20 cellular contexts compared by ENCODE assay signal in genomic region chr22:31995046-31995445, GRCh38. TPM values are rescaled to one million over a fixed set of nuclear protein-coding genes. Genes with fewer than 3 reads are reported as not detected.
A peak's percentile ranks its signal among the peaks of the same experiment; 100 is the strongest.
DNase-seq lines count a peak whose midpoint lies in the region; ATAC-seq and TF ChIP-seq lines count a peak whose summit lies in the region.
"Had no signal": no experiment of that assay in that cellular context is flagged by ENCODE, and none has a peak within 500 bp of the region (broad histone marks: within the 10 kb centered on the region; RNA-seq: fewer than 3 reads in every experiment).

No MANE protein-coding gene starts in this region.

- H2AFZ ChIP-seq in PC-3 (ENCODE audit: low read length) = no peak overlapping the region

- no peaks in the 10 kb centered on the region for H3K9me3 Mint-ChIP-seq in stimulated activated effector memory CD8-positive, alpha-beta T cell treated with anti-CD3 and anti-CD28 coated beads, Interleukin-12 subunit alpha, Interleukin-12 subunit beta, amount 100 ng/mL, for 72 hours
- H3K9me3 Mint-ChIP-seq: activated CD4-positive, alpha-beta T cell treated with anti-CD3 and anti-CD28 coated beads, Interleukin-2, amount 10 ng/mL, durations not matched to agents 7 days and 5 days; activated naive CD8-positive, alpha-beta T cell treated with anti-CD3 and anti-CD28 coated beads, Interleukin-2, amount 50 U/mL, for 24 hours had no signal

- H3K27me3 ChIP-seq in A673 (replicated peaks; ENCODE audit: insufficient read depth, low read depth, low read length, poor library complexity) (peaks cover 3% of the 10 kb centered on the region), PC-3 (ENCODE audit: low read length) (peaks cover 6% of the 10 kb centered on the region; the same call in 1 of the 2 replicates), upper lobe of left lung (no peaks in the 10 kb centered on the region)
- H3K27me3 ChIP-seq: pancreas had no signal

- peak; percentile 25 for DNase-seq in A673 (ENCODE audit: low spot score)
- peak; percentile 4 for DNase-seq in PC-3
- no peak for DNase-seq in fibroblast of mammary gland (ENCODE audit: low read depth)
- no peak for DNase-seq in upper lobe of left lung
- DNase-seq in stimulated activated effector memory CD8-positive, alpha-beta T cell treated with anti-CD3 and anti-CD28 coated beads, Interleukin-12 subunit alpha, Interleukin-12 subunit beta, amount 100 ng/mL, for 72 hours (ENCODE audit: low spot score in 2 of 2) = no peak
- no peak for DNase-seq in OCI-M2 (lab: John Stamatoyannopoulos, UW; ENCODE audit: unreplicated experiment)
- DNase-seq in NCI-H2029 treated with DMSO at 0.1 percent for 48 hours (lab: John Stamatoyannopoulos, UW) = no peak
- DNase-seq: activated CD4-positive, alpha-beta T cell treated with anti-CD3 and anti-CD28 coated beads, Interleukin-2, amount 10 ng/mL, durations not matched to agents 7 days and 5 days; activated naive CD8-positive, alpha-beta T cell treated with anti-CD3 and anti-CD28 coated beads, Interleukin-2, amount 50 U/mL, for 24 hours; activated T-cell treated with anti-CD3 and anti-CD28 coated beads, Interleukin-2, amount 50 U/mL, for 48 hours; NCI-H1105; NCI-H510A treated with DMSO at 0.1 percent for 48 hours; pancreas; RPMI8226; stimulated activated CD4-positive, alpha-beta T cell treated with anti-CD3 and anti-CD28 coated beads, Interleukin-12 subunit alpha, Interleukin-12 subunit beta, amount 100 ng/mL, for 4 hours; substantia nigra; T-helper 2 cell had no signal

- no peaks in the 10 kb centered on the region for H3K9me2 ChIP-seq in PC-3 (replicated peaks; ENCODE audit: low read length)

- H3K9ac ChIP-seq in PC-3 (ENCODE audit: low read length) = no peak overlapping the region

- no peak overlapping the region for H3K27ac Mint-ChIP-seq in stimulated activated effector memory CD8-positive, alpha-beta T cell treated with anti-CD3 and anti-CD28 coated beads, Interleukin-12 subunit alpha, Interleukin-12 subunit beta, amount 100 ng/mL, for 72 hours
- H3K27ac Mint-ChIP-seq: activated CD4-positive, alpha-beta T cell treated with anti-CD3 and anti-CD28 coated beads, Interleukin-2, amount 10 ng/mL, durations not matched to agents 7 days and 5 days; activated naive CD8-positive, alpha-beta T cell treated with anti-CD3 and anti-CD28 coated beads, Interleukin-2, amount 50 U/mL, for 24 hours; B cell had no signal

- no peak for TF ChIP-seq EP300 in upper lobe of left lung (IDR thresholded peaks at IDR 0.05)

- H4K20me1 ChIP-seq in PC-3 (ENCODE audit: low read length) = no peaks in the 10 kb centered on the region

- H3K4me3 ChIP-seq in A673 (ENCODE audit: low read depth, low read length, poor library complexity, severe bottlenecking) (no peak overlapping the region), PC-3 (ENCODE audit: low read length) (no peak overlapping the region), fibroblast of mammary gland (ENCODE audit: control insufficient read depth, low read depth, low read length) (no peak overlapping the region), upper lobe of left lung (no peak overlapping the region)
- H3K4me3 ChIP-seq: pancreas had no signal

- H3K4me2 ChIP-seq in PC-3 (ENCODE audit: low read length) = no peak overlapping the region

- H3K9me3 ChIP-seq in A673 (ENCODE audit: low read depth, low read length, poor library complexity, severe bottlenecking) (no peaks in the 10 kb centered on the region), PC-3 (ENCODE audit: low read length) (no peaks in the 10 kb centered on the region), upper lobe of left lung (no peaks in the 10 kb centered on the region)
- H3K9me3 ChIP-seq: pancreas had no signal

- H3K36me3 ChIP-seq in A673 (ENCODE audit: insufficient read depth, low read length, poor library complexity, severe bottlenecking) (no peaks in the 10 kb centered on the region), PC-3 (ENCODE audit: low read depth, low read length) (no peaks in the 10 kb centered on the region), upper lobe of left lung (no peaks in the 10 kb centered on the region)
- H3K36me3 ChIP-seq: pancreas had no signal

- no peaks in the 10 kb centered on the region for H3F3A ChIP-seq in PC-3 (ENCODE audit: low read length, unreplicated experiment)

- no peaks in the 10 kb centered on the region for H3K4me1 Mint-ChIP-seq in stimulated activated effector memory CD8-positive, alpha-beta T cell treated with anti-CD3 and anti-CD28 coated beads, Interleukin-12 subunit alpha, Interleukin-12 subunit beta, amount 100 ng/mL, for 72 hours
- H3K4me1 Mint-ChIP-seq: activated CD4-positive, alpha-beta T cell treated with anti-CD3 and anti-CD28 coated beads, Interleukin-2, amount 10 ng/mL, durations not matched to agents 7 days and 5 days; activated naive CD8-positive, alpha-beta T cell treated with anti-CD3 and anti-CD28 coated beads, Interleukin-2, amount 50 U/mL, for 24 hours; B cell had no signal

- no peaks in the 10 kb centered on the region for H3K4me1 ChIP-seq in A673 (ENCODE audit: insufficient read depth, low read length, poor library complexity, severe bottlenecking)
- no peaks in the 10 kb centered on the region for H3K4me1 ChIP-seq in PC-3 (ENCODE audit: insufficient read depth, low read length)
- no peaks in the 10 kb centered on the region for H3K4me1 ChIP-seq in upper lobe of left lung
- H3K4me1 ChIP-seq: pancreas had no signal

- no peak overlapping the region for H3K4me3 Mint-ChIP-seq in stimulated activated effector memory CD8-positive, alpha-beta T cell treated with anti-CD3 and anti-CD28 coated beads, Interleukin-12 subunit alpha, Interleukin-12 subunit beta, amount 100 ng/mL, for 72 hours
- H3K4me3 Mint-ChIP-seq: activated CD4-positive, alpha-beta T cell treated with anti-CD3 and anti-CD28 coated beads, Interleukin-2, amount 10 ng/mL, durations not matched to agents 7 days and 5 days; activated naive CD8-positive, alpha-beta T cell treated with anti-CD3 and anti-CD28 coated beads, Interleukin-2, amount 50 U/mL, for 24 hours; B cell had no signal

- POLR2A ChIA-PET in A673 (lab: Charles Lee; ENCODE audit: low non-redundant PET) = no interaction called here
- POLR2A ChIA-PET in PC-3 (lab: Charles Lee; ENCODE audit: unreplicated experiment) = no interaction called here

- no peaks in the 10 kb centered on the region for H3K79me2 ChIP-seq in PC-3 (ENCODE audit: low read length)

- H3K36me3 Mint-ChIP-seq in stimulated activated effector memory CD8-positive, alpha-beta T cell treated with anti-CD3 and anti-CD28 coated beads, Interleukin-12 subunit alpha, Interleukin-12 subunit beta, amount 100 ng/mL, for 72 hours = no peaks in the 10 kb centered on the region

- 76 to 78% methylated on average over 3 of the region's 3 CpGs for WGBS in upper lobe of left lung, 2 donors

- TF ChIP-seq CTCF in A673 (conservative IDR thresholded peaks at IDR 0.05; ENCODE audit: low read depth, low read length) (peak; percentile 33; the same call in 1 of the 2 replicates), GM12873 (IDR thresholded peaks at IDR 0.05; ENCODE audit: insufficient read depth, low read depth, low read length, missing control alignments) (peak; percentile 24), PC-3 (conservative IDR thresholded peaks at IDR 0.05; ENCODE audit: low read depth, low read length) (0 out of 2 replicates have a peak, but pooled peaks have one; percentile 37), fibroblast of mammary gland (conservative IDR thresholded peaks at IDR 0.05; ENCODE audit: control insufficient read depth, insufficient read depth, low read depth, low read length) (peak; percentile 9), upper lobe of left lung (IDR thresholded peaks at IDR 0.05) (no peak)

- BruUV-seq in A673 (replicated peaks; lab: Mats Ljungman, UMichigan) (no TSS peak), PC-3 (replicated peaks; lab: Mats Ljungman, UMichigan) (no TSS peak)

- CTCF ChIA-PET in A673 (lab: Charles Lee) (interaction anchor here (0.6 kb wide), 5 partner anchors 20 to 330 kb away, joined by 3 to 4 read pairs (median 3); no protein-coding TSS in a partner anchor), PC-3 (lab: Charles Lee) (no interaction called here)

- intact Hi-C loops in A673 (cut with micrococcal nuclease; ENCODE audit: unreplicated experiment) = no loop called here
- intact Hi-C loops in PC-3 (cut with micrococcal nuclease) = no loop called here

- TF ChIP-seq POLR2A in upper lobe of left lung (IDR thresholded peaks at IDR 0.05) = no peak

- H3K27ac ChIP-seq in A673 (ENCODE audit: low read depth, low read length, poor library complexity, severe bottlenecking) (no peak overlapping the region), PC-3 (ENCODE audit: low read length) (no peak overlapping the region), upper lobe of left lung (no peak overlapping the region)
- H3K27ac ChIP-seq: pancreas had no signal

- no peak for ATAC-seq in PC-3
- ATAC-seq in upper lobe of left lung (ENCODE audit: low FRiP score in 2 of 2) = no peak
- ATAC-seq in stimulated activated effector memory CD8-positive, alpha-beta T cell treated with anti-CD3 and anti-CD28 coated beads, Interleukin-12 subunit alpha, Interleukin-12 subunit beta, amount 100 ng/mL, for 72 hours = no peak
- ATAC-seq: activated naive CD8-positive, alpha-beta T cell treated with anti-CD3 and anti-CD28 coated beads, Interleukin-2, amount 50 U/mL, for 24 hours; pancreas had no signal

RNA-seq across cellular contexts. Expression of gene SLC5A1, which starts 48.0 kb away (rescaled TPM):
- total RNA-seq in A673 (2021) (not detected in 2 replicates), PC-3 (2014; rRNA removed) (0.12 TPM in 1 of 2 replicates, not detected in the other), upper lobe of left lung (10 to 100 TPM in 1 of 6 donors, 1 to 10 TPM in 4, not detected in 1; 1.1 to 10.0 (median 2.0) TPM)
- total RNA-seq: activated CD4-positive, alpha-beta T cell treated with anti-CD3 and anti-CD28 coated beads, Interleukin-2, amount 10 ng/mL, durations not matched to agents 7 days and 5 days; B cell; Daoy had no signal

RNA-seq across cellular contexts. Expression of gene YWHAH, which starts 50.7 kb away (rescaled TPM):
- total RNA-seq in A673 (2021) = 161 and 177 TPM in 2 replicates
- 75.0 and 95.7 TPM in 2 replicates for total RNA-seq in PC-3 (2014; rRNA removed)
- 100 to 1,000 TPM in 5 of 6 donors, 10 to 100 TPM in 1; 46.1 to 208 (median 164) TPM for total RNA-seq in upper lobe of left lung

Comparison
In these comparisons a context has a peak if more than half of its experiments do, and no peak if none do; other contexts are left out.
1. DNase-seq: peak in A673 (single experiment) and PC-3 (single experiment); none in fibroblast of mammary gland (single experiment), upper lobe of left lung (0 of 2), stimulated activated effector memory CD8-positive, alpha-beta T cell treated with anti-CD3 and anti-CD28 coated beads, Interleukin-12 subunit alpha, Interleukin-12 subunit beta, amount 100 ng/mL, for 72 hours (0 of 2), OCI-M2 (single experiment) and NCI-H2029 treated with DMSO at 0.1 percent for 48 hours (single experiment).
2. CTCF ChIP-seq: peak in A673 (single experiment), GM12873 (single experiment), PC-3 (single experiment) and fibroblast of mammary gland (single experiment); none in upper lobe of left lung (0 of 6).